In genomic region chr12:113230315-113231274, GRCh38 we compare ENCODE assay signal across 10 cellular contexts. TPM values are rescaled to one million over a fixed set of nuclear protein-coding genes. Genes with fewer than 3 reads are reported as not detected.
DNase-seq lines count a peak whose midpoint lies in the region; ATAC-seq and TF ChIP-seq lines count a peak whose summit lies in the region.
"Had no signal": no experiment of that assay in that cellular context is flagged by ENCODE, and none has a peak within 500 bp of the region (broad histone marks: within the 10 kb centered on the region; RNA-seq: fewer than 3 reads in every experiment).

No MANE protein-coding gene starts in this region.

- H3K36me3 Mint-ChIP-seq in Calu3 (ENCODE audit: insufficient read depth, unreplicated experiment) = peaks cover 59% of the 10 kb centered on the region

- no peak overlapping the region for H3K4me3 ChIP-seq in right cardiac atrium (ENCODE audit: low read length)
- H3K4me3 ChIP-seq: lung had no signal

- in situ Hi-C loops in GM13977 (cut with MboI; ENCODE audit: low pct_unique_long_range_greater_than_20kb, low sequenced_read_pairs, unreplicated experiment) = no loop called here

- peak overlapping the region; percentile 75 for H3K27ac Mint-ChIP-seq in Calu3 (ENCODE audit: unreplicated experiment)

- intact Hi-C loops in Calu3 (cut with micrococcal nuclease; ENCODE audit: unreplicated experiment) = no loop called here
- intact Hi-C loops in right cardiac atrium (cut with DNase I) = no loop called here

- H3K9me3 Mint-ChIP-seq in Calu3 (ENCODE audit: low read depth, unreplicated experiment) = no peaks in the 10 kb centered on the region

- POLR2A ChIA-PET in RWPE1 (lab: Yijun Ruan, JAX; ENCODE audit: low non-redundant PET) = interaction anchor here (0.7 kb wide), 1 partner anchor 102 kb away, joined by 8 read pairs; no protein-coding TSS in a partner anchor
- POLR2A ChIA-PET in GM10248 (lab: Yijun Ruan, JAX) = interaction anchor here (1.3 to 1.6 kb wide), 2 partner anchors 9 to 46 kb away, joined by 4 to 14 read pairs; partner anchors contain the start of genes DDX54, RITA1 and TPCN1

- DNase-seq in Calu3 (no peak), RWPE1 (ENCODE audit: low spot score) (no peak), right cardiac atrium (peak in 1 of 3 donors; percentile 51), D341Med (ENCODE audit: low spot score) (no peak), GM10248 (ENCODE audit: extremely low spot score) (no peak), GM13977 (ENCODE audit: low spot score) (no peak)
- DNase-seq: NCI-H1694 treated with DMSO at 0.1 percent for 48 hours had no signal

- H3K27me3 Mint-ChIP-seq in Calu3 (ENCODE audit: unreplicated experiment) = no peaks in the 10 kb centered on the region

- H3K27ac ChIP-seq in RWPE1 (peak overlapping the region; percentile 62), right cardiac atrium (ENCODE audit: low read length) (peak overlapping the region; percentile 76)

- TF ChIP-seq CTCF in Calu3 (IDR thresholded peaks at IDR 0.05; ENCODE audit: unreplicated experiment) (no peak), RWPE1 (conservative IDR thresholded peaks at IDR 0.05; ENCODE audit: low read depth) (no peak), GM10248 (IDR thresholded peaks at IDR 0.05; ENCODE audit: control extremely low read depth, extremely low read depth, low read depth, missing control alignments) (no peak), GM13977 (IDR thresholded peaks at IDR 0.05; ENCODE audit: extremely low read depth, insufficient read depth, missing control alignments) (no peak)

- H3K27me3 ChIP-seq in right cardiac atrium (ENCODE audit: control insufficient read depth, insufficient read depth) = no peaks in the 10 kb centered on the region

- 80% methylated on average over 15 of the region's 15 CpGs for WGBS in right cardiac atrium

- H3K4me1 Mint-ChIP-seq in Calu3 (ENCODE audit: low read depth, unreplicated experiment) = peaks cover 46% of the 10 kb centered on the region

- peaks cover 37% of the 10 kb centered on the region for H3K4me1 ChIP-seq in right cardiac atrium (ENCODE audit: control insufficient read depth, insufficient read depth, low read length)

- H3K4me3 Mint-ChIP-seq in Calu3 (ENCODE audit: low read depth, unreplicated experiment) = no peak overlapping the region

- H3K9me3 ChIP-seq in right cardiac atrium (ENCODE audit: control insufficient read depth, low read length) = no peaks in the 10 kb centered on the region

- ATAC-seq in GM21786 (IDR thresholded peaks at IDR 0.05; ENCODE audit: unreplicated experiment) = peak; percentile 7
- peak in 1 of 2 donors; percentile 40 for ATAC-seq in right cardiac atrium
- no peak for ATAC-seq in GM21737 (IDR thresholded peaks at IDR 0.05; ENCODE audit: unreplicated experiment)

- CTCF ChIA-PET in Calu3 (lab: Charles Lee) (interaction anchor here (0.7 to 1.4 kb wide), 3 partner anchors 9 to 37 kb away, joined by 3 to 5 read pairs (median 4); partner anchors contain the start of gene TPCN1), RWPE1 (lab: Yijun Ruan, JAX) (interaction anchor here (0.5 kb wide), 1 partner anchor 13 kb away, joined by 3 read pairs; no protein-coding TSS in a partner anchor), GM10248 (lab: Yijun Ruan, JAX) (interaction anchor here (0.8 to 2.1 kb wide), 6 partner anchors 9 to 195 kb away, joined by 3 to 14 read pairs (median 6); partner anchors contain the start of genes RITA1 and TPCN1)

- no TSS peak for BruUV-seq in Calu3 (replicated peaks; lab: Mats Ljungman, UMichigan)

RNA-seq across cellular contexts. Expression of gene TPCN1, which starts 9.3 kb away (rescaled TPM):
- total RNA-seq in Calu3 (2022) = 83.0 and 91.1 TPM in 2 replicates
- total RNA-seq in right cardiac atrium = 10 to 100 TPM; 73.8 to 96.1 (median 76.6) TPM
- polyA plus RNA-seq in right cardiac atrium = 43.1 TPM

RNA-seq across cellular contexts. Expression of gene RITA1, which starts 45.1 kb away (rescaled TPM):
- total RNA-seq in Calu3 (2022) = 27.4 and 28.4 TPM in 2 replicates
- total RNA-seq in right cardiac atrium = 10 to 100 TPM; 10.1 to 15.5 (median 14.2) TPM
- 11.6 TPM for polyA plus RNA-seq in right cardiac atrium

RNA-seq across cellular contexts. Expression of gene DDX54, which starts 45.3 kb away (rescaled TPM):
- total RNA-seq in Calu3 (2022) = 104 and 112 TPM in 2 replicates
- 10 to 100 TPM; 27.5 to 36.1 (median 31.3) TPM for total RNA-seq in right cardiac atrium
- 17.2 TPM for polyA plus RNA-seq in right cardiac atrium
